In the genomic region with DNA sequence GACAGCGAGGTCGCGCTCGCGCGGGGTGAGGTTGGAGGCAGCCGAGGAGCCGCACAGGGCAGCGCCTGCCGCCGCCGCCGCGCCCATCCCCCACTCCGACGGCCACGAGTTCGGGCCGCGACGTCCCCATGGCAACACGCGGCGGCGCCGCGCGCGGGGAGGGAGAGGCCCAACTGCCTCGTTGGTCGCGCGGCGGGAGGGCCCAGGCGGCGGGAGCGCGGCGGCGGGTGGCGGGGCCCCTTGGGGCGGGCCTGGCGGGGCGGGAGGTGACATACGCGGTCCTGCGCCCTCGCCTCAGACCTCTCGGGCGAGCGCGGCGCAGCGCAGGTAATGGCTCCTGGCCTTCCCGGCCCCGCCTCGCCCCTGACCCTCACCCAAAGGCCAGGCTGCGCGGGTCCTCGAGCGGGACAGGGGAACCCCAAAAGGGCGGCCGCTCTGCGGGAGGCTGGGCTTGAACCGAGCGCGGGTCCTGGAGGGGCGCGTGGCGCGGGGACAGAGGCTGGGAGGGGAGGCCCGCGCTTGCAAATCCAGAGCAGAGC, we compare ENCODE assay signal across 8 cellular contexts. TPM values are rescaled to one million over a fixed set of nuclear protein-coding genes. Genes with fewer than 3 reads are reported as not detected.
A peak's percentile ranks its signal among the peaks of the same experiment; 100 is the strongest.
DNase-seq lines count a peak whose midpoint lies in the region; ATAC-seq and TF ChIP-seq lines count a peak whose summit lies in the region.

Gene DEUP1 (plus strand): TSS at position 297 of the 539 bp plus-strand sequence. CDS start 1,518 bp downstream, outside the sequence.

- peak; percentile 11 for DNase-seq in Ammon's horn (ENCODE audit: low spot score)
- DNase-seq in H9, result peak; percentile 55
- peak in 2 of 34 experiments; percentile 1 for DNase-seq in T-cell
- no peak for DNase-seq in esophagus squamous epithelium (lab: John Stamatoyannopoulos, UW)
- peak; percentile 65 for DNase-seq in neural crest cell (ENCODE audit: low read depth, low spot score)
- DNase-seq in middle frontal gyrus (ENCODE audit: extremely low spot score, low spot score), result no peak
- no peak for DNase-seq in NCI-H1694 treated with DMSO at 0.1 percent for 48 hours (lab: John Stamatoyannopoulos, UW)

- peaks cover 5% of the 10 kb centered on the region for H3K23me2 ChIP-seq in H9 (ENCODE audit: insufficient read length, low read depth, low read length, poor library complexity, severe bottlenecking)

- H3K56ac ChIP-seq in H9 (ENCODE audit: insufficient read length, low read depth, low read length), result no peak within 1 kb of the TSS

- H2BK12ac ChIP-seq in H9 (ENCODE audit: insufficient read length, low read depth, low read length), result no peak within 1 kb of the TSS

- peak within 1 kb of the TSS; percentile 17 to 62 (median 36) for H3K4me3 ChIP-seq in esophagus squamous epithelium

- H3K27ac Mint-ChIP-seq in H9 (no peak within 1 kb of the TSS), T-cell (no peak within 1 kb of the TSS), neural crest cell (ENCODE audit: unreplicated experiment) (peak within 1 kb of the TSS; percentile 91)

- H3K36me3 Mint-ChIP-seq in H9 (ENCODE audit: insufficient read depth in 1 of 3, low read depth in 3 of 3) (no peaks in the 10 kb centered on the region; a peak in 2 of 7 replicates), T-cell (no peaks in the 10 kb centered on the region), neural crest cell (ENCODE audit: low read depth) (no peaks in the 10 kb centered on the region)

- intact Hi-C loops in esophagus squamous epithelium (cut with DNase I), result no loop called here

- H4K8ac ChIP-seq in H9 (replicated peaks; ENCODE audit: insufficient read length, low read depth, low read length), result no peak within 1 kb of the TSS

- peak within 1 kb of the TSS; percentile 62 for H3K4me2 ChIP-seq in H9 (ENCODE audit: insufficient read depth, insufficient read length, low read length)

- H3K18ac ChIP-seq in H9 (ENCODE audit: insufficient read length, low read depth, low read length), result peak within 1 kb of the TSS; percentile 13

- TF ChIP-seq CTCF in H9 (conservative IDR thresholded peaks at IDR 0.05) (no peak), esophagus squamous epithelium (IDR thresholded peaks at IDR 0.05) (no peak), neural crest cell (conservative IDR thresholded peaks at IDR 0.05) (no peak)

- no peaks in the 10 kb centered on the region for H3K79me2 ChIP-seq in H9 (ENCODE audit: insufficient read depth, low read length)

- H3K9me3 ChIP-seq in H9 (ENCODE audit: control insufficient read depth, low read depth, low read length) (no peaks in the 10 kb centered on the region), esophagus squamous epithelium (no peaks in the 10 kb centered on the region)

- CTCF ChIA-PET in T-cell (lab: Charles Lee), result interaction anchor here in 1 of 2 donors (0.7 kb wide), 1 partner anchor 105 kb away, joined by 4 read pairs; no protein-coding TSS in a partner anchor

- H3K27ac ChIP-seq in H9 (ENCODE audit: insufficient read length, low read depth, low read length), result no peak within 1 kb of the TSS
- H3K27ac ChIP-seq in esophagus squamous epithelium, result no peak within 1 kb of the TSS

- no peaks in the 10 kb centered on the region for H3K4me1 ChIP-seq in H9 (ENCODE audit: insufficient read depth, low read length)
- peaks cover 0 to 12% (median 0%) of the 10 kb centered on the region in 3 donors for H3K4me1 ChIP-seq in esophagus squamous epithelium

- H3K27me3 Mint-ChIP-seq in H9 (ENCODE audit: low read depth), result peaks cover 42% of the 10 kb centered on the region
- peaks cover 35 to 47% of the 10 kb centered on the region in 2 donors for H3K27me3 Mint-ChIP-seq in T-cell
- peaks cover 16% of the 10 kb centered on the region for H3K27me3 Mint-ChIP-seq in neural crest cell (ENCODE audit: low read depth)

- no peaks in the 10 kb centered on the region for H3K79me1 ChIP-seq in H9 (ENCODE audit: insufficient read depth, low read depth, low read length, poor library complexity, severe bottlenecking)

- no peak for ATAC-seq in T-cell (replicated peaks in 1 of 4)
- ATAC-seq in GM18858 (IDR thresholded peaks at IDR 0.05; ENCODE audit: unreplicated experiment), result no peak

- H3K4ac ChIP-seq in H9 (ENCODE audit: low read depth, low read length), result no peak within 1 kb of the TSS

- H2BK120ac ChIP-seq in H9 (ENCODE audit: low read depth, low read length, poor library complexity, severe bottlenecking), result no peak within 1 kb of the TSS

- POLR2A ChIA-PET in T-cell (lab: Charles Lee), result no interaction called here

- no peak within 1 kb of the TSS for H3K23ac ChIP-seq in H9 (ENCODE audit: insufficient read length, low read depth, low read length)

- H4K5ac ChIP-seq in H9 (ENCODE audit: insufficient read length, low read depth, low read length), result no peak within 1 kb of the TSS

- H3K9me3 Mint-ChIP-seq in H9 (peaks cover 2 to 3% of the 10 kb centered on the region in 2 experiments; a peak in 3 of 5 replicates), T-cell (no peaks in the 10 kb centered on the region), neural crest cell (no peaks in the 10 kb centered on the region)

- no peak within 1 kb of the TSS for H3K9ac ChIP-seq in H9 (ENCODE audit: extremely low read depth, insufficient read length, low read length)

- TF ChIP-seq POLR2A in esophagus squamous epithelium (IDR thresholded peaks at IDR 0.05), result no peak

- H3K36me3 ChIP-seq in esophagus squamous epithelium, result no peaks in the 10 kb centered on the region

- no peak within 1 kb of the TSS for H2BK15ac ChIP-seq in H9 (ENCODE audit: low read depth, low read length)

- H3T11ph ChIP-seq in H9 (ENCODE audit: low read length), result no peak within 1 kb of the TSS

- peaks cover 0 to 11% of the 10 kb centered on the region in 2 experiments; a peak in 3 of 4 replicates for H3K4me1 Mint-ChIP-seq in H9
- H3K4me1 Mint-ChIP-seq in T-cell, result peaks cover 0 to 8% (median 7%) of the 10 kb centered on the region in 3 donors
- peaks cover 16% of the 10 kb centered on the region for H3K4me1 Mint-ChIP-seq in neural crest cell

- H3K4me3 Mint-ChIP-seq in H9 (peak within 1 kb of the TSS; percentile 80 to 90), T-cell (peak within 1 kb of the TSS in 2 of 3 donors; percentile 50 to 52), neural crest cell (peak within 1 kb of the TSS; percentile 89)

- no peak within 1 kb of the TSS for H2BK20ac ChIP-seq in H9 (ENCODE audit: low read depth, low read length, poor library complexity, severe bottlenecking)

- H2BK5ac ChIP-seq in H9 (ENCODE audit: insufficient read length, low read length), result no peak within 1 kb of the TSS

- H2AFZ ChIP-seq in H9 (ENCODE audit: low read length), result no peak within 1 kb of the TSS

- no peaks in the 10 kb centered on the region for H4K20me1 ChIP-seq in H9 (ENCODE audit: control insufficient read depth, insufficient read depth, insufficient read length)

- H3K27me3 ChIP-seq in H9 (ENCODE audit: insufficient read depth, low read length) (no peaks in the 10 kb centered on the region; the same call in 1 of the 2 replicates), esophagus squamous epithelium (peaks cover 0 to 33% (median 1%) of the 10 kb centered on the region in 4 donors)

- no peak within 1 kb of the TSS for H2AK5ac ChIP-seq in H9 (ENCODE audit: insufficient read length, low read length)

- no CpG with 5 or more reads among the region's 73 CpGs for WGBS in H9 (ENCODE audit: extremely low coverage, insufficient read length, low lambda C conversion rate)
- WGBS in esophagus squamous epithelium, 2 donors, result 40% methylated on average over 7 of the region's 73 CpGs; no CpG with 5 or more reads in 1 of the 2 donors

- H4K91ac ChIP-seq in H9 (ENCODE audit: insufficient read length, low read depth, low read length), result no peak within 1 kb of the TSS

- H3K14ac ChIP-seq in H9 (ENCODE audit: insufficient read depth, low read length), result peak within 1 kb of the TSS; percentile 38

RNA-seq across cellular contexts. Expression of gene DEUP1, which starts in this region (rescaled TPM):
- total RNA-seq in H9 (2021) (0.22 TPM in 1 of 2 replicates, not detected in the other), T-cell (not detected), esophagus squamous epithelium (not detected), neural crest cell (0.70 and 0.80 TPM in 2 replicates)

Comparison
In these comparisons a context has a peak if more than half of its experiments do, and no peak if none do; other contexts are left out.
1. Peak in DNase-seq and H3K4me2 ChIP-seq in H9; RNA of the gene not detected or under 1 TPM.
2. Peak in DNase-seq in neural crest cell; RNA of the gene not detected or under 1 TPM.